Comparison of ENCODE assay signal across 1 cellular context in the genomic region with DNA sequence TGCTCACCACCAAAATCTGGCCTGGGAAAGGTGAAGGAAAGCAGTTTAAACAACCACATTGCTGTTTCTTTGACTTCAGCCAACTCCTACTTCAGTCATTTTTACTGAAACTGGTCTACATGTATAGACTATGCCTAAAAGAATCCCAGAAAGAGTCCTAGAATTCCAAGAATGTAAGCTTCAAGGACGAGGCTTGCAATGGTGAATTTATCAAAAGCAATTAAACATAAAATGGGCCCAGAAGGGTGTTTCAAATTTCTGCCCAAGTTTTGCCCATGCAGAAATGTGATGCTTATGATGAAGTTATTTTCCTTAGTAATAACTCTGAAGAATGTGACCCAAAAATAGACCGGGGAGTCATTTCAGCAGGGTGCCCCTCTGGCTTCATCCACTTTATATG.
TF ChIP-seq lines count a peak whose summit lies in the region.

No MANE protein-coding gene starts in this region.

TF ChIP-seq in K562, 482 proteins besides CTCF, POLR2A, EP300 and RAD21 (continued from another document):
- TF ChIP-seq DEAF1 (CRISPR knock-in tag; IDR thresholded peaks at IDR 0.05) (no peak), SNAPC5 (CRISPR knock-in tag; IDR thresholded peaks at IDR 0.05) (no peak), SAFB (IDR thresholded peaks at IDR 0.05; ENCODE audit: borderline replicate concordance, low read depth, low read length) (no peak), DIDO1 (tag; IDR thresholded peaks at IDR 0.05; ENCODE audit: low read depth) (no peak), NBN (IDR thresholded peaks at IDR 0.05; ENCODE audit: low read depth) (no peak), XRCC3 (IDR thresholded peaks at IDR 0.05) (no peak), FOXJ3 (CRISPR knock-in tag; IDR thresholded peaks at IDR 0.05) (no peak), TEAD1 (CRISPR knock-in tag; IDR thresholded peaks at IDR 0.05) (no peak), EZH2 (IDR thresholded peaks at IDR 0.05; ENCODE audit: borderline replicate concordance, low read depth, low read length) (no peak), SRF (CRISPR knock-in tag; IDR thresholded peaks at IDR 0.05) (no peak), HEY1 (CRISPR knock-in tag; IDR thresholded peaks at IDR 0.05; ENCODE audit: borderline replicate concordance) (no peak), ARNT (IDR thresholded peaks at IDR 0.05) (no peak), HDAC6 (IDR thresholded peaks at IDR 0.05; ENCODE audit: low read depth, low read length) (no peak), TBL1XR1 (IDR thresholded peaks at IDR 0.05; ENCODE audit: low read length in 2 of 2) (no peak), XRCC5 (IDR thresholded peaks at IDR 0.05; ENCODE audit: low read depth, low read length) (no peak), ZNF740 (CRISPR knock-in tag; IDR thresholded peaks at IDR 0.05) (no peak), ZNF740 (tag; IDR thresholded peaks at IDR 0.05) (no peak), ZNF436 (CRISPR knock-in tag; IDR thresholded peaks at IDR 0.05) (no peak), SAFB2 (IDR thresholded peaks at IDR 0.05; ENCODE audit: borderline replicate concordance, low read depth, low read length, severe bottlenecking) (no peak)
